In genomic region chr12:51868821-51869489, GRCh38 we compare ENCODE assay signal across 1 cellular context.
TF ChIP-seq lines count a peak whose summit lies in the region.

No MANE protein-coding gene starts in this region.

TF ChIP-seq in GM23338, 12 proteins besides CTCF, POLR2A, EP300 and RAD21 (continued from another document):
- TF ChIP-seq ZNF462 (CRISPR knock-in tag; IDR thresholded peaks at IDR 0.05): no peak
- TF ChIP-seq REST (IDR thresholded peaks at IDR 0.05; ENCODE audit: unreplicated experiment): no peak
- no peak for TF ChIP-seq EZH2phosphoT487 (IDR thresholded peaks at IDR 0.05; ENCODE audit: unreplicated experiment)
TF ChIP-seq in GM23338: peak in this region for 2.
